Comparison of ENCODE assay signal across 1 cellular context in the genomic region with DNA sequence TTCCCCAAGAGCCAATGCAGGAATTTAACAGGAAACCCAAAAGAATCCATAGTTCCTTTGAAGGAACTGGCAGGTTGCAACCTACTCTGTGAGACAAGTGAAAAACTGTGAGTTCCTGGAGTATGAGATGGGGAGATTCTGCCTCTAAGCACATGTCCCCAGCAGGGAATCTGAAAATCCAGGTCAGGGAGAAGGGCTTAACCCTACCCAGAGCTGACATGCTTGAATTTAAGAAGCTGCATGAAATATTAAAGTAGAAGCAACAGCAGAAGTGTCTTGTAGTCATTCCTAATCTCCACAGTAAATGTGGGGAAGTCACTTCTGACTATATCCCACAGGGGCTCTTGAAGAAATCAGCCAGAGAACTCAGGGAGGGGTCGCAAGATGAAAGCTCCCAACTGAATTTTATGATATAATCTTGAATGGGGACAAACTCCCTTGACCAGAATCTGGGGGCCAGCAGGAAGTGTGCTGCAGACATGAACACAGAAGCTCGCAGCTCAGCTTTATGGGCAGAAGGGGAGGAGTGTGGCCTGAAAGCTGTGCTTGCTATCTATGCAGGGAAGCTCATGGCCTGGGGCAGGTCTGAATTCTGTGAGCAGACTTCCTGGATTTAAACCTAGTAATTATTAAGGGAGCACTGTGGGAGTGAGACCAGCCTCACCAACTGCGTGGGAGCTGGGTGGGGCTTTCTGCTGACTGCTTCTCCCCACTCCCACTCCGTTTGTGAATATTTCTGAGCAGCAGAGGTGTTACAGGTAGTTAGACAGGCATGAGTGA.
TF ChIP-seq lines count a peak whose summit lies in the region.

No MANE protein-coding gene starts in this region.

TF ChIP-seq in H1, 55 proteins besides CTCF, POLR2A, EP300 and RAD21:
- TF ChIP-seq, protein P1, sequence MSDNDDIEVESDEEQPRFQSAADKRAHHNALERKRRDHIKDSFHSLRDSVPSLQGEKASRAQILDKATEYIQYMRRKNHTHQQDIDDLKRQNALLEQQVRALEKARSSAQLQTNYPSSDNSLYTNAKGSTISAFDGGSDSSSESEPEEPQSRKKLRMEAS (IDR thresholded peaks at IDR 0.05): no peak
- TF ChIP-seq RBBP5 (IDR thresholded peaks at IDR 0.05; ENCODE audit: borderline replicate concordance, low read depth, low read length) (no peak), POLR2AphosphoS5 (IDR thresholded peaks at IDR 0.05; ENCODE audit: low read depth, low read length) (no peak), NANOG (IDR thresholded peaks at IDR 0.05; ENCODE audit: insufficient read depth, low read depth, low read length, poor library complexity, severe bottlenecking) (no peak), KDM4A (IDR thresholded peaks at IDR 0.05; ENCODE audit: low read depth, low read length, severe bottlenecking) (no peak), FOSL1 (IDR thresholded peaks at IDR 0.05; ENCODE audit: insufficient read depth, low read depth, low read length) (no peak), SRF (IDR thresholded peaks at IDR 0.05; ENCODE audit: low read depth, low read length) (no peak), SIN3A (conservative IDR thresholded peaks at IDR 0.05 in 1 of 2, IDR thresholded peaks at IDR 0.05 in 1 of 2; ENCODE audit: low read depth in 1 of 2, low read length in 2 of 2) (no peak), PHF8 (conservative IDR thresholded peaks at IDR 0.05; ENCODE audit: low read depth, low read length) (no peak), SP2 (IDR thresholded peaks at IDR 0.05; ENCODE audit: low read length) (no peak), TBP (IDR thresholded peaks at IDR 0.05; ENCODE audit: low read depth, low read length) (no peak), SAP30 (IDR thresholded peaks at IDR 0.05; ENCODE audit: insufficient read depth, insufficient replicate concordance, low read length) (no peak), ASH2L (IDR thresholded peaks at IDR 0.05; ENCODE audit: low read length) (no peak), RFX5 (IDR thresholded peaks at IDR 0.05; ENCODE audit: borderline replicate concordance, low read depth, low read length) (no peak), RXRA (IDR thresholded peaks at IDR 0.05; ENCODE audit: insufficient read depth, low read depth, low read length) (no peak), CHD1 (IDR thresholded peaks at IDR 0.05; ENCODE audit: low read depth, low read length) (no peak), JUN (IDR thresholded peaks at IDR 0.05; ENCODE audit: low read depth, low read length) (no peak), JUND (IDR thresholded peaks at IDR 0.05; ENCODE audit: low read length) (no peak), SP4 (IDR thresholded peaks at IDR 0.05; ENCODE audit: low read length) (no peak), POU5F1 (IDR thresholded peaks at IDR 0.05; ENCODE audit: low read depth, low read length) (no peak)
